In genomic region chr5:135887881-135888614, GRCh38 we compare ENCODE assay signal across 11 cellular contexts. TPM values are rescaled to one million over a fixed set of nuclear protein-coding genes. Genes with fewer than 3 reads are reported as not detected.
DNase-seq lines count a peak whose midpoint lies in the region; ATAC-seq and TF ChIP-seq lines count a peak whose summit lies in the region.
"Had no signal": no experiment of that assay in that cellular context is flagged by ENCODE, and none has a peak within 500 bp of the region (broad histone marks: within the 10 kb centered on the region; RNA-seq: fewer than 3 reads in every experiment).

No MANE protein-coding gene starts in this region.

- H3K36me3 ChIP-seq in kidney epithelial cell (ENCODE audit: control insufficient read depth, insufficient read depth, low read length): no peaks in the 10 kb centered on the region
- H3K36me3 ChIP-seq: heart left ventricle had no signal

- POLR2A ChIA-PET in HEK293T (lab: Yijun Ruan, JAX): interaction anchor here (1.2 kb wide), 1 partner anchor 244 kb away, joined by 4 read pairs; the partner anchor contains the start of gene SMAD5

- ATAC-seq in HG03432 (IDR thresholded peaks at IDR 0.05; ENCODE audit: unreplicated experiment): no peak

- H3K27me3 ChIP-seq in kidney epithelial cell (ENCODE audit: control insufficient read depth, insufficient read depth, low read length): peaks cover 10% of the 10 kb centered on the region

- DNase-seq in AG10803 (ENCODE audit: low read depth) (peak; percentile 41), HEK293T (ENCODE audit: extremely low spot score) (peak; percentile 29), astrocyte of the hippocampus (ENCODE audit: low read depth, low spot score) (peak; percentile 40), kidney epithelial cell (ENCODE audit: low read depth) (peak; percentile 7), midbrain (lab: John Stamatoyannopoulos, UW) (no peak), 8988T (no peak), GDM1 (lab: John Stamatoyannopoulos, UW) (no peak)

- TF ChIP-seq CTCF in AG10803 (conservative IDR thresholded peaks at IDR 0.05; ENCODE audit: low read length): no peak; the same call in 1 of the 2 replicates
- no peak for TF ChIP-seq CTCF in kidney epithelial cell (IDR thresholded peaks at IDR 0.05; ENCODE audit: insufficient read depth, low read length, poor library complexity, severe bottlenecking)

- CTCF ChIA-PET in HEK293T (lab: Yijun Ruan, JAX): interaction anchor here (0.6 to 1.7 kb wide), 9 partner anchors 13 to 324 kb away, joined by 3 to 6 read pairs (median 4); no protein-coding TSS in a partner anchor

- no peak overlapping the region for H3K4me3 ChIP-seq in AG10803 (ENCODE audit: low read length)
- H3K4me3 ChIP-seq in kidney epithelial cell (ENCODE audit: low read depth, low read length): no peak overlapping the region
- H3K4me3 ChIP-seq: heart left ventricle had no signal

TF ChIP-seq in HEK293T, 16 proteins besides CTCF, POLR2A, EP300 and RAD21:
- TF ChIP-seq L3MBTL2 (conservative IDR thresholded peaks at IDR 0.05): no peak
- TF ChIP-seq CTBP1 (IDR thresholded peaks at IDR 0.05; ENCODE audit: borderline replicate concordance): no peak
- no peak for TF ChIP-seq SUZ12 (IDR thresholded peaks at IDR 0.05)
- no peak for TF ChIP-seq HDGF (IDR thresholded peaks at IDR 0.05; ENCODE audit: borderline replicate concordance)
- TF ChIP-seq FOXA1 (IDR thresholded peaks at IDR 0.05): no peak
- TF ChIP-seq ELF4 (IDR thresholded peaks at IDR 0.05): no peak
- TF ChIP-seq ARNT (IDR thresholded peaks at IDR 0.05): no peak
- no peak for TF ChIP-seq NFRKB (IDR thresholded peaks at IDR 0.05)
- TF ChIP-seq SP1 (IDR thresholded peaks at IDR 0.05): no peak
- no peak for TF ChIP-seq FOXK2 (IDR thresholded peaks at IDR 0.05)
- no peak for TF ChIP-seq TARDBP (IDR thresholded peaks at IDR 0.05)
- TF ChIP-seq BHLHE40 (IDR thresholded peaks at IDR 0.05; ENCODE audit: borderline replicate concordance): no peak

RNA-seq across cellular contexts. Expression of gene IL9, which starts 7.6 kb away (rescaled TPM):
- total RNA-seq in kidney epithelial cell: not detected in 2 replicates
- total RNA-seq: activated CD4-positive, alpha-beta T cell treated with anti-CD3 and anti-CD28 coated beads, Interleukin-2, amount 10 ng/mL, durations not matched to agents 7 days and 5 days; heart left ventricle; occipital lobe had no signal

RNA-seq across cellular contexts. Expression of gene SLC25A48, which starts 53.6 kb away (rescaled TPM):
- total RNA-seq in kidney epithelial cell: not detected in 2 replicates
- total RNA-seq: activated CD4-positive, alpha-beta T cell treated with anti-CD3 and anti-CD28 coated beads, Interleukin-2, amount 10 ng/mL, durations not matched to agents 7 days and 5 days had no signal

Comparison
In these comparisons a context has a peak if more than half of its experiments do, and no peak if none do; other contexts are left out.
1. DNase-seq: peak in AG10803 (single experiment), HEK293T (single experiment), astrocyte of the hippocampus (single experiment) and kidney epithelial cell (single experiment); none in midbrain (single experiment), 8988T (single experiment) and GDM1 (single experiment).